In the genomic region with DNA sequence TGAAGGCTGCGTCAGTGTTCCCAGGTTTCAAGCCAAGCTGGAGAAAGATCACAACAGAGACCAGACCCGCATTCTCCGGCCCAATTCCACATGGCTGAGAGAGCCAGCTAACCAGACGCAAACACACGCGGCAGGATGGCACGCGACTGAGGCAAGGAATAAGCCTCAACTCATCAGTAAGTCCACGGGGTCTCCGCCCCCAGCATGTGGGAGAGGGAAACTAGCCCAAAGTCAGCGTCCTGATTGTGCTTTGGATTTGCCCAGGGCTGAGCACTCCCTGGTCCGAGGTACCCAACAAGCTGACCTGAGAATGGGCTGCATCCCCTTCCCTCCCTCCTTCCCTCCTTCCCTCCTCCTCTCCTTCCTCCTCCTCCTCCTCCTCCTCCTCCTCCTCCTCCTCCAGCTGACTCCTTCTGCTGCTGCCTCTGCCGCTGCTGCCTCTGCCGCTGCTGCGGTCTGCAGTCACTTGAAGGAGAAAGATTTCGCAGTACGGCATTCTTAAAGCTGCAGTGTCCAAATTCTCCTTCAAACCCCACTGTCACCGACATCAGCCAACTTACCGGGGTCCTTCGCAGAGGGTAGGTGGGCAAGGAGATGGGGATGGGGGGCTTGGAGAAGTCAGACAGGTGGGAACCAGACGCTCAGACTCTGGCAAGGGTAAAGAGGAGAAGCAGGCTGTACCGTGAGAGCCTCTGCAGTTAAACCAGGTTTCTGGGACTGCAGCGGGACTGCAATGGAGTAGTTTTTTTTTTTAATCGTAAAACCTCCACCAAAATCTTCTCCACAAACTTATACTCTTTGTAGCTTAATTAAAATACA, we compare ENCODE assay signal across 9 cellular contexts. TPM values are rescaled to one million over a fixed set of nuclear protein-coding genes. Genes with fewer than 3 reads are reported as not detected.
DNase-seq lines count a peak whose midpoint lies in the region; ATAC-seq and TF ChIP-seq lines count a peak whose summit lies in the region.
"Had no signal": no experiment of that assay in that cellular context is flagged by ENCODE, and none has a peak within 500 bp of the region (broad histone marks: within the 10 kb centered on the region; RNA-seq: fewer than 3 reads in every experiment).

No MANE protein-coding gene starts in this region.

- peak overlapping the region in 1 of 2 experiments; percentile 79 for H2BK12ac ChIP-seq in mesenchymal stem cell (ENCODE audit: low read length in 2 of 2)

- under 1% methylated on average over 15 of the region's 24 CpGs for WGBS in mesenchymal stem cell

- POLR2A ChIA-PET in CD4-positive, alpha-beta memory T cell (lab: Charles Lee; ENCODE audit: partially characterized antibody), result no interaction called here
- POLR2A ChIA-PET in MCF 10A (lab: Yijun Ruan, JAX), result interaction anchor here (0.6 to 1.9 kb wide), 14 partner anchors 14 to 800 kb away, joined by 3 to 15 read pairs (median 4); a partner anchor contains a TSS

- no peaks in the 10 kb centered on the region for H3K79me1 ChIP-seq in mesenchymal stem cell (replicated peaks; ENCODE audit: low read length, poor library complexity, severe bottlenecking)

- H2BK5ac ChIP-seq in mesenchymal stem cell (ENCODE audit: low read depth, low read length, poor library complexity, severe bottlenecking), result no peak overlapping the region

- H3K4me3 Mint-ChIP-seq in CD4-positive, alpha-beta memory T cell, result peak overlapping the region in 7 of 8 donors; percentile 55 to 80 (median 71)
- H3K4me3 Mint-ChIP-seq in MCF 10A (ENCODE audit: unreplicated experiment), result peak overlapping the region; percentile 74

- H3K27ac Mint-ChIP-seq in CD4-positive, alpha-beta memory T cell, result no peak overlapping the region
- H3K27ac Mint-ChIP-seq in MCF 10A (ENCODE audit: low read depth, unreplicated experiment), result no peak overlapping the region

- H3K9ac ChIP-seq in mesenchymal stem cell (ENCODE audit: low read length), result peak overlapping the region; percentile 97
- H3K9ac ChIP-seq: KMS-11 had no signal

- no peaks in the 10 kb centered on the region for H3K9me3 Mint-ChIP-seq in CD4-positive, alpha-beta memory T cell
- no peaks in the 10 kb centered on the region for H3K9me3 Mint-ChIP-seq in MCF 10A (ENCODE audit: unreplicated experiment)

- intact Hi-C loops in CD4-positive, alpha-beta memory T cell (cut with micrococcal nuclease), result no loop called here
- intact Hi-C loops in MCF 10A (cut with micrococcal nuclease) (no loop called here), upper lobe of right lung (cut with DNase I) (no loop called here)

- H3K4me2 ChIP-seq in mesenchymal stem cell (ENCODE audit: low read length, poor library complexity, severe bottlenecking), result peak overlapping the region; percentile 93
- H3K4me2 ChIP-seq: KMS-11 had no signal

- peaks cover 15 to 40% (median 30%) of the 10 kb centered on the region in 4 donors for H3K4me1 Mint-ChIP-seq in CD4-positive, alpha-beta memory T cell
- H3K4me1 Mint-ChIP-seq in MCF 10A (ENCODE audit: insufficient read depth, unreplicated experiment), result peaks cover 21% of the 10 kb centered on the region

- no peaks in the 10 kb centered on the region for H3K9me3 ChIP-seq in CD4-positive, alpha-beta memory T cell (ENCODE audit: control insufficient read depth in 1 of 2, low read length in 2 of 2)
- no peaks in the 10 kb centered on the region for H3K9me3 ChIP-seq in mesenchymal stem cell (ENCODE audit: control insufficient read depth, low read length)
- no peaks in the 10 kb centered on the region for H3K9me3 ChIP-seq in upper lobe of right lung

- H3K36me3 Mint-ChIP-seq in CD4-positive, alpha-beta memory T cell, result no peaks in the 10 kb centered on the region
- no peaks in the 10 kb centered on the region for H3K36me3 Mint-ChIP-seq in MCF 10A (ENCODE audit: insufficient read depth, unreplicated experiment)

- H2BK15ac ChIP-seq in mesenchymal stem cell (ENCODE audit: low read depth, poor library complexity, severe bottlenecking), result no peak overlapping the region

- H3K27ac ChIP-seq in CD4-positive, alpha-beta memory T cell (ENCODE audit: low read depth, low read length), result no peak overlapping the region
- H3K27ac ChIP-seq in mesenchymal stem cell (ENCODE audit: low read length, poor library complexity, severe bottlenecking), result no peak overlapping the region
- no peak overlapping the region for H3K27ac ChIP-seq in upper lobe of right lung
- H3K27ac ChIP-seq: KMS-11 had no signal

- H3K18ac ChIP-seq in mesenchymal stem cell (ENCODE audit: low read depth in 1 of 2, low read length in 2 of 2), result peak overlapping the region; percentile 58 to 79

- no peaks in the 10 kb centered on the region for H3K36me3 ChIP-seq in CD4-positive, alpha-beta memory T cell (ENCODE audit: insufficient read depth, low read length)
- H3K36me3 ChIP-seq in mesenchymal stem cell (ENCODE audit: control insufficient read depth in 1 of 2, insufficient read depth in 2 of 2, low read depth in 1 of 2, low read length in 2 of 2), result no peaks in the 10 kb centered on the region
- H3K36me3 ChIP-seq in upper lobe of right lung, result no peaks in the 10 kb centered on the region

- H2AK5ac ChIP-seq in mesenchymal stem cell (ENCODE audit: low read length, severe bottlenecking), result no peak overlapping the region

- peak overlapping the region; percentile 59 for H2AFZ ChIP-seq in mesenchymal stem cell (ENCODE audit: low read depth, low read length)

- BruUV-seq in MCF 10A (replicated peaks; lab: Mats Ljungman, UMichigan), result no TSS peak

- H3K4ac ChIP-seq in mesenchymal stem cell (ENCODE audit: low read depth in 1 of 2, low read length in 2 of 2), result no peak overlapping the region

- peaks cover 30% of the 10 kb centered on the region for H3K4me1 ChIP-seq in CD4-positive, alpha-beta memory T cell (ENCODE audit: insufficient read depth, low read length)
- peaks cover 36% of the 10 kb centered on the region for H3K4me1 ChIP-seq in mesenchymal stem cell (ENCODE audit: control insufficient read depth, insufficient read depth, low read depth, low read length)
- H3K4me1 ChIP-seq in upper lobe of right lung, result peaks cover 26% of the 10 kb centered on the region

- peak in 1 of 5 donors; percentile 11 for DNase-seq in CD4-positive, alpha-beta memory T cell
- DNase-seq in LHCN-M2 (ENCODE audit: low read depth) (peak; percentile 66), MCF 10A (ENCODE audit: unreplicated experiment) (peak; percentile 47), mesenchymal stem cell (peak; percentile 92), upper lobe of right lung (no peak)

- H2BK120ac ChIP-seq in mesenchymal stem cell (ENCODE audit: low read depth, low read length), result no peak overlapping the region

- H3K27me3 ChIP-seq in CD4-positive, alpha-beta memory T cell (ENCODE audit: insufficient read depth, low read length), result peaks cover 45% of the 10 kb centered on the region
- H3K27me3 ChIP-seq in mesenchymal stem cell (ENCODE audit: control insufficient read depth in 1 of 2, insufficient read depth in 1 of 2, low read length in 2 of 2) (peaks cover 0 to 11% of the 10 kb centered on the region in 2 experiments), upper lobe of right lung (peaks cover 76% of the 10 kb centered on the region)

- no peak overlapping the region for H3K4me3 ChIP-seq in CD4-positive, alpha-beta memory T cell (ENCODE audit: low read length in 2 of 2)
- H3K4me3 ChIP-seq in mesenchymal stem cell (ENCODE audit: insufficient read depth in 1 of 2, low read depth in 1 of 2, low read length in 2 of 2) (peak overlapping the region; percentile 49 to 94), upper lobe of right lung (peak overlapping the region; percentile 21)

- peaks cover 67 to 69% of the 10 kb centered on the region in 2 donors for H3K27me3 Mint-ChIP-seq in CD4-positive, alpha-beta memory T cell
- H3K27me3 Mint-ChIP-seq in MCF 10A (ENCODE audit: insufficient read depth, unreplicated experiment), result peaks cover 11% of the 10 kb centered on the region

- peak; percentile 63 for ATAC-seq in upper lobe of right lung
- no peak for ATAC-seq in GM18502 (IDR thresholded peaks at IDR 0.05; ENCODE audit: poor library complexity, unreplicated experiment)
- no peak for ATAC-seq in GM18907 (IDR thresholded peaks at IDR 0.05; ENCODE audit: unreplicated experiment)
- no peak for ATAC-seq in GM18498 (IDR thresholded peaks at IDR 0.05; ENCODE audit: unreplicated experiment)

- H3K14ac ChIP-seq in mesenchymal stem cell (ENCODE audit: low read length in 2 of 2), result no peak overlapping the region

- CTCF ChIA-PET in CD4-positive, alpha-beta memory T cell (lab: Charles Lee; ENCODE audit: partially characterized antibody), result interaction anchor here (0.6 to 1.9 kb wide), 4 partner anchors 60 to 468 kb away, joined by 3 to 6 read pairs (median 4); no protein-coding TSS in a partner anchor
- CTCF ChIA-PET in MCF 10A (lab: Yijun Ruan, JAX), result interaction anchor here (0.6 to 2.7 kb wide), 10 partner anchors 20 to 289 kb away, joined by 3 to 16 read pairs (median 4); no protein-coding TSS in a partner anchor

- H3K23ac ChIP-seq in mesenchymal stem cell (ENCODE audit: low read length in 2 of 2), result no peak overlapping the region

- no peak overlapping the region for H4K8ac ChIP-seq in mesenchymal stem cell (ENCODE audit: low read length)

- H4K91ac ChIP-seq in mesenchymal stem cell (ENCODE audit: low read length), result peak overlapping the region; percentile 22

- TF ChIP-seq CTCF in MCF 10A (IDR thresholded peaks at IDR 0.05; ENCODE audit: unreplicated experiment) (no peak), upper lobe of right lung (IDR thresholded peaks at IDR 0.05) (no peak)

RNA-seq across cellular contexts. Expression of a gene that starts 32.9 kb away (rescaled TPM):
- 10 to 100 TPM; 17.3 to 18.8 TPM for total RNA-seq in CD4-positive, alpha-beta memory T cell
- polyA plus RNA-seq in CD4-positive, alpha-beta memory T cell, result 10 to 100 TPM in 1 of 2 donors, 1 to 10 TPM in 1; 5.5 to 14.0 TPM
- total RNA-seq in LHCN-M2 (2014; rRNA removed), result 34.5 and 42.2 TPM in 2 replicates
- polyA plus RNA-seq in LHCN-M2 (2012), result 14.8 TPM
- total RNA-seq in MCF 10A (2022), result 23.6 and 28.7 TPM in 2 replicates
- polyA plus RNA-seq in mesenchymal stem cell (2013, experiment 1 of 2), result 30.1 TPM
- polyA plus RNA-seq in mesenchymal stem cell (2013, experiment 2 of 2), result 29.4 TPM
- 43.7 TPM for total RNA-seq in upper lobe of right lung

Comparison
In these comparisons a context has a peak if more than half of its experiments do, and no peak if none do; other contexts are left out.
1. H3K4me3 ChIP-seq: peak in mesenchymal stem cell (2 of 2) and upper lobe of right lung (single experiment); none in CD4-positive, alpha-beta memory T cell (0 of 2).